In genomic region chr13:78660130-78660857, GRCh38 we compare ENCODE assay signal across 9 cellular contexts. TPM values are rescaled to one million over a fixed set of nuclear protein-coding genes. Genes with fewer than 3 reads are reported as not detected.
A peak's percentile ranks its signal among the peaks of the same experiment; 100 is the strongest.
DNase-seq lines count a peak whose midpoint lies in the region; ATAC-seq lines count a peak whose summit lies in the region.
"Had no signal": no experiment of that assay in that cellular context is flagged by ENCODE, and none has a peak within 500 bp of the region (broad histone marks: within the 10 kb centered on the region; RNA-seq: fewer than 3 reads in every experiment).

No MANE protein-coding gene starts in this region.

- H3K9me3 Mint-ChIP-seq in activated T-helper 17 cell treated with anti-CD3 and anti-CD28 coated beads, Interleukin-2, amount 50 U/mL, for 72 hours, result no peaks in the 10 kb centered on the region

- ATAC-seq in HG02981 (IDR thresholded peaks at IDR 0.05; ENCODE audit: unreplicated experiment) (peak; percentile 24), HG02970 (IDR thresholded peaks at IDR 0.05; ENCODE audit: low FRiP score, unreplicated experiment) (no peak)
- no peak for ATAC-seq in activated T-helper 17 cell treated with anti-CD3 and anti-CD28 coated beads, Interleukin-2, amount 50 U/mL, for 72 hours (replicated peaks)

- H3K27me3 ChIP-seq in iPS-15b (ENCODE audit: control insufficient read depth, insufficient read depth, low read length), result no peaks in the 10 kb centered on the region

- H3K4me3 Mint-ChIP-seq in activated T-helper 17 cell treated with anti-CD3 and anti-CD28 coated beads, Interleukin-2, amount 50 U/mL, for 72 hours, result peak overlapping the region; percentile 95

- peaks cover 19% of the 10 kb centered on the region for H3K4me1 ChIP-seq in iPS-15b (ENCODE audit: control insufficient read depth, insufficient read depth, low read length)

- peak overlapping the region; percentile 82 for H3K9ac ChIP-seq in iPS-15b (ENCODE audit: low read depth, low read length)
- H3K9ac ChIP-seq: KMS-11 had no signal

- peaks cover 14% of the 10 kb centered on the region for H3K4me1 Mint-ChIP-seq in activated T-helper 17 cell treated with anti-CD3 and anti-CD28 coated beads, Interleukin-2, amount 50 U/mL, for 72 hours

- H3K9me3 ChIP-seq in iPS-15b (ENCODE audit: control insufficient read depth, insufficient read depth, low read length), result no peaks in the 10 kb centered on the region

- no peaks in the 10 kb centered on the region for H3K36me3 ChIP-seq in iPS-15b (ENCODE audit: control insufficient read depth, insufficient read depth, low read length)

- H3K4me3 ChIP-seq in iPS-15b (ENCODE audit: low read depth, low read length), result peak overlapping the region; percentile 90

- peak overlapping the region; percentile 98 for H3K27ac Mint-ChIP-seq in activated T-helper 17 cell treated with anti-CD3 and anti-CD28 coated beads, Interleukin-2, amount 50 U/mL, for 72 hours

- no peaks in the 10 kb centered on the region for H3K27me3 Mint-ChIP-seq in activated T-helper 17 cell treated with anti-CD3 and anti-CD28 coated beads, Interleukin-2, amount 50 U/mL, for 72 hours

- H3K36me3 Mint-ChIP-seq in activated T-helper 17 cell treated with anti-CD3 and anti-CD28 coated beads, Interleukin-2, amount 50 U/mL, for 72 hours (ENCODE audit: low read depth), result peaks cover 14% of the 10 kb centered on the region

- peak; percentile 6 for DNase-seq in Daoy (ENCODE audit: low read depth)
- peak; percentile 36 for DNase-seq in stimulated activated CD8-positive, alpha-beta memory T cell treated with anti-CD3 and anti-CD28 coated beads, Interleukin-4, amount 100 ng/mL, for 48 hours
- no peak for DNase-seq in dedifferentiated amniotic fluid mesenchymal stem cell (ENCODE audit: extremely low spot score)
- no peak for DNase-seq in UCSD-AML1 (lab: John Stamatoyannopoulos, UW; ENCODE audit: unreplicated experiment)

RNA-seq across cellular contexts. Expression of gene OBI1, which starts 1.3 kb away (rescaled TPM):
- 21.1 and 22.5 TPM in 2 replicates for total RNA-seq in Daoy (2014; rRNA removed; shearing (Covaris generic))
- 10 to 100 TPM; 11.2 to 18.5 TPM for total RNA-seq in activated T-helper 17 cell treated with anti-CD3 and anti-CD28 coated beads, Interleukin-2, amount 50 U/mL, for 72 hours

RNA-seq across cellular contexts. Expression of gene POU4F1, which starts 56.9 kb away (rescaled TPM):
- total RNA-seq in Daoy (2014; rRNA removed; shearing (Covaris generic)), result 1.4 and 1.9 TPM in 2 replicates
- total RNA-seq in activated T-helper 17 cell treated with anti-CD3 and anti-CD28 coated beads, Interleukin-2, amount 50 U/mL, for 72 hours, result under 1 TPM; 0.13 to 0.35 TPM

Comparison
In these comparisons a context has a peak if more than half of its experiments do, and no peak if none do; other contexts are left out.
1. DNase-seq: peak in Daoy (single experiment) and stimulated activated CD8-positive, alpha-beta memory T cell treated with anti-CD3 and anti-CD28 coated beads, Interleukin-4, amount 100 ng/mL, for 48 hours (single experiment); none in dedifferentiated amniotic fluid mesenchymal stem cell (single experiment) and UCSD-AML1 (single experiment).